Comparison of ENCODE assay signal across 8 cellular contexts in the genomic region with DNA sequence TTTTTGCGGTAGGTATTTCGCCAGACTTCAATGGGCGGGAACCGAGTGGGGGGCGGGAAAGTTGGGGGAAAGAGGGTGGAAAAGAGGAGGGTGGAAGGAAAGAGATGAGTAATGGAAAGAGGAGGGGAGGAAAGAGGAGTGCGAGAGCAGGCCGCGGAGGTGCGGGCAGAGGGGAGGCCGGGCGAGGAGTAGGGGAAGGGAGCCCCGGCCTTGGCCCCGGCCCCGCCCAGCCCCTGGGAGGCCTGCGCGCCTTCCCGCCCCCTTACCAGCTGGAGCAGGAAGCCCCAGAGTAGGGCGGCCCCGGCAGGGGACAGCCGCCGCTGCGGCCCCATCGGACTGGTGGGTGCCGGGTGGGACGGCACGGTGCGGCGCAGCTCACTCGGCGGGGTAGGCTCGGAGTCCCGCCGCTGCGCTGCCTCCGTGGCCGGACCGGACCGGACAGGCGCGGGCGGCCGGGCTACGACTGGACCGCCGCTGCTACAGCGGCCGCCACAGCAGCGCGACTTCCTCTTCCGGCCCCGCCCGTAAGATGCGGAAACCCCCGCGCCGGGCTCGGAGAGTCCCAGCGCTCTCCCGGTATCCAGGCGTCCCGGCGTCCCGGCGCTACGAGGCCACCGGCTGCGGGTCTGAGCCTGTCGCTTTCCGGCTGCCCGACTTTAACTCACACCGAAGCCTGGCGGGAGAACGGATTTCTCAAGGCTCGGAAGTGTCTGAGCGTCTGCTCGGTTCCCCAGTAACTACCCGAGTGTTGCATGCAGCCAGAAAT. TPM values are rescaled to one million over a fixed set of nuclear protein-coding genes. Genes with fewer than 3 reads are reported as not detected.
A peak's percentile ranks its signal among the peaks of the same experiment; 100 is the strongest.
DNase-seq lines count a peak whose midpoint lies in the region; ATAC-seq and TF ChIP-seq lines count a peak whose summit lies in the region.

A gene with protein sequence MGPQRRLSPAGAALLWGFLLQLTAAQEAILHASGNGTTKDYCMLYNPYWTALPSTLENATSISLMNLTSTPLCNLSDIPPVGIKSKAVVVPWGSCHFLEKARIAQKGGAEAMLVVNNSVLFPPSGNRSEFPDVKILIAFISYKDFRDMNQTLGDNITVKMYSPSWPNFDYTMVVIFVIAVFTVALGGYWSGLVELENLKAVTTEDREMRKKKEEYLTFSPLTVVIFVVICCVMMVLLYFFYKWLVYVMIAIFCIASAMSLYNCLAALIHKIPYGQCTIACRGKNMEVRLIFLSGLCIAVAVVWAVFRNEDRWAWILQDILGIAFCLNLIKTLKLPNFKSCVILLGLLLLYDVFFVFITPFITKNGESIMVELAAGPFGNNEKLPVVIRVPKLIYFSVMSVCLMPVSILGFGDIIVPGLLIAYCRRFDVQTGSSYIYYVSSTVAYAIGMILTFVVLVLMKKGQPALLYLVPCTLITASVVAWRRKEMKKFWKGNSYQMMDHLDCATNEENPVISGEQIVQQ (minus strand): TSS at position 505 of the 766 bp plus-strand sequence. CDS start 173 bp downstream, at position 332.

- no peaks in the 10 kb centered on the region for H3K9me3 ChIP-seq in BLaER1 treated with 17β-estradiol and CSF1 and Interleukin-3, amounts not matched to agents 10 nM and 100 nM (replicated peaks in 1 of 11)
- no peaks in the 10 kb centered on the region for H3K9me3 ChIP-seq in left lung

- no peaks in the 10 kb centered on the region for H3K9me3 Mint-ChIP-seq in dendritic cell treated with granulocyte-macrophage colony-stimulating factor and Interleukin-4, amounts not matched to agents 40 ng/mL and 50 ng/mL, for 4 days

- TF ChIP-seq CTCF in left lung (IDR thresholded peaks at IDR 0.05), result no peak

- H3K4me1 Mint-ChIP-seq in dendritic cell treated with granulocyte-macrophage colony-stimulating factor and Interleukin-4, amounts not matched to agents 40 ng/mL and 50 ng/mL, for 4 days (ENCODE audit: low read depth), result peaks cover 51% of the 10 kb centered on the region

- H4K20me1 ChIP-seq in BLaER1 treated with 17β-estradiol and CSF1 and Interleukin-3, amounts not matched to agents 10 nM and 100 nM, result peaks cover 0 to 10% (median 0%) of the 10 kb centered on the region in 11 experiments; a peak in 5 of 22 replicates

- peaks cover 27% of the 10 kb centered on the region for H3K36me3 Mint-ChIP-seq in dendritic cell treated with granulocyte-macrophage colony-stimulating factor and Interleukin-4, amounts not matched to agents 40 ng/mL and 50 ng/mL, for 4 days (ENCODE audit: low read depth)

- H3K4me2 ChIP-seq in BLaER1 treated with 17β-estradiol and CSF1 and Interleukin-3, amounts not matched to agents 10 nM and 100 nM, result peak within 1 kb of the TSS; percentile 86 to 96 (median 91)

- H3K9ac ChIP-seq in BLaER1 treated with 17β-estradiol and CSF1 and Interleukin-3, amounts not matched to agents 10 nM and 100 nM, result peak within 1 kb of the TSS; percentile 92 to 98 (median 97)

- H3K27ac ChIP-seq in BLaER1 treated with 17β-estradiol and CSF1 and Interleukin-3, amounts not matched to agents 10 nM and 100 nM, result peak within 1 kb of the TSS; percentile 90 to 99 (median 96)
- H3K27ac ChIP-seq in left lung, result peak within 1 kb of the TSS; percentile 98 to 99

- H3K4me1 ChIP-seq in BLaER1 treated with 17β-estradiol and CSF1 and Interleukin-3, amounts not matched to agents 10 nM and 100 nM, result peaks cover 24 to 53% (median 35%) of the 10 kb centered on the region in 10 experiments
- H3K4me1 ChIP-seq in left lung, result peaks cover 0 to 35% of the 10 kb centered on the region in 2 donors

- intact Hi-C loops in dendritic cell treated with granulocyte-macrophage colony-stimulating factor and Interleukin-4, amounts not matched to agents 40 ng/mL and 50 ng/mL, for 4 days (cut with micrococcal nuclease), result loop anchor here (5.0 kb wide), 1 partner anchor 112 kb away; no protein-coding TSS in a partner anchor
- intact Hi-C loops in left lung (cut with DNase I), result loop anchor here in 1 of 2 donors (10.0 kb wide), 1 partner anchor 81 kb away; a partner anchor contains a TSS

- H3K4me3 ChIP-seq in BLaER1 treated with 17β-estradiol and CSF1 and Interleukin-3, amounts not matched to agents 10 nM and 100 nM, result peak within 1 kb of the TSS; percentile 64 to 91 (median 80)
- peak within 1 kb of the TSS; percentile 74 for H3K4me3 ChIP-seq in left lung

- ATAC-seq in GM19324 (IDR thresholded peaks at IDR 0.05; ENCODE audit: low FRiP score, unreplicated experiment), result peak; percentile 90
- peak; percentile 91 for ATAC-seq in HG03460 (IDR thresholded peaks at IDR 0.05; ENCODE audit: unreplicated experiment)
- peak; percentile 95 for ATAC-seq in left lung

- H3K36me3 ChIP-seq in BLaER1 treated with 17β-estradiol and CSF1 and Interleukin-3, amounts not matched to agents 10 nM and 100 nM, result peaks cover 0 to 10% (median 0%) of the 10 kb centered on the region in 11 experiments; a peak in 6 of 22 replicates
- H3K36me3 ChIP-seq in left lung, result no peaks in the 10 kb centered on the region

- H3K27me3 Mint-ChIP-seq in dendritic cell treated with granulocyte-macrophage colony-stimulating factor and Interleukin-4, amounts not matched to agents 40 ng/mL and 50 ng/mL, for 4 days, result peaks cover 3% of the 10 kb centered on the region

- no peaks in the 10 kb centered on the region for H3K27me3 ChIP-seq in BLaER1 treated with 17β-estradiol and CSF1 and Interleukin-3, amounts not matched to agents 10 nM and 100 nM
- H3K27me3 ChIP-seq in left lung, result no peaks in the 10 kb centered on the region

- peak within 1 kb of the TSS; percentile 90 for H3K4me3 Mint-ChIP-seq in dendritic cell treated with granulocyte-macrophage colony-stimulating factor and Interleukin-4, amounts not matched to agents 40 ng/mL and 50 ng/mL, for 4 days

- H3K27ac Mint-ChIP-seq in dendritic cell treated with granulocyte-macrophage colony-stimulating factor and Interleukin-4, amounts not matched to agents 40 ng/mL and 50 ng/mL, for 4 days, result peak within 1 kb of the TSS; percentile 92

- DNase-seq in NCI-H748 (lab: John Stamatoyannopoulos, UW; ENCODE audit: unreplicated experiment) (peak; percentile 74), left lung (peak; percentile 89 to 97)
- DNase-seq in activated CD4-positive, alpha-beta T cell treated with anti-CD3 and anti-CD28 coated beads, Interleukin-2, amount 50 U/mL, for 1 hour, result peak; percentile 74
- DNase-seq in stimulated activated CD4-positive, alpha-beta T cell treated with anti-CD3 and anti-CD28 coated beads, Interleukin-2, amount 100 ng/mL, for 48 hours, result peak; percentile 79 to 84

RNA-seq across cellular contexts. Expression of the gene that starts here (rescaled TPM):
- total RNA-seq in left lung, result 100 to 1,000 TPM; 114 to 172 TPM

Comparison
In these comparisons a context has a peak if more than half of its experiments do, and no peak if none do; other contexts are left out.
1. Peak in every context shown above with its lines: DNase-seq, ATAC-seq, H3K4me3 ChIP-seq and H3K27ac ChIP-seq.